Comparison of ENCODE assay signal across 9 cellular contexts in genomic region chr11:35170503-35170902, GRCh38. TPM values are rescaled to one million over a fixed set of nuclear protein-coding genes. Genes with fewer than 3 reads are reported as not detected.
DNase-seq lines count a peak whose midpoint lies in the region; ATAC-seq and TF ChIP-seq lines count a peak whose summit lies in the region.
"Had no signal": no experiment of that assay in that cellular context is flagged by ENCODE, and none has a peak within 500 bp of the region (broad histone marks: within the 10 kb centered on the region; RNA-seq: fewer than 3 reads in every experiment).

No MANE protein-coding gene starts in this region.

- no peaks in the 10 kb centered on the region for H3K27me3 Mint-ChIP-seq in activated T-cell treated with anti-CD3 and anti-CD28 coated beads, Interleukin-2, amount 50 U/mL, for 72 hours (ENCODE audit: low read depth)
- no peaks in the 10 kb centered on the region for H3K27me3 Mint-ChIP-seq in activated CD8-positive, alpha-beta T cell treated with anti-CD3 and anti-CD28 coated beads for 36 hours

- ATAC-seq in activated T-cell treated with anti-CD3 and anti-CD28 coated beads, Interleukin-2, amount 50 U/mL, for 72 hours (replicated peaks in 1 of 2), result no peak
- ATAC-seq in activated CD8-positive, alpha-beta T cell treated with anti-CD3 and anti-CD28 coated beads for 36 hours, result no peak

- H3K4me1 ChIP-seq in thyroid gland, result peaks cover 50 to 72% of the 10 kb centered on the region in 2 donors

- H3K27ac Mint-ChIP-seq in activated T-cell treated with anti-CD3 and anti-CD28 coated beads, Interleukin-2, amount 50 U/mL, for 72 hours, result peak overlapping the region; percentile 52
- H3K27ac Mint-ChIP-seq in activated CD8-positive, alpha-beta T cell treated with anti-CD3 and anti-CD28 coated beads for 36 hours, result peak overlapping the region; percentile 88

- no peak for TF ChIP-seq POLR2A in thyroid gland (IDR thresholded peaks at IDR 0.05)

- peaks cover 7 to 16% of the 10 kb centered on the region in 2 donors for H3K36me3 Mint-ChIP-seq in activated T-cell treated with anti-CD3 and anti-CD28 coated beads, Interleukin-2, amount 50 U/mL, for 72 hours (ENCODE audit: insufficient read depth in 2 of 2)
- H3K36me3 Mint-ChIP-seq in activated CD8-positive, alpha-beta T cell treated with anti-CD3 and anti-CD28 coated beads for 36 hours (ENCODE audit: low read depth), result peaks cover 73% of the 10 kb centered on the region

- no peaks in the 10 kb centered on the region for H3K9me3 Mint-ChIP-seq in activated T-cell treated with anti-CD3 and anti-CD28 coated beads, Interleukin-2, amount 50 U/mL, for 72 hours
- peaks cover 2% of the 10 kb centered on the region for H3K9me3 Mint-ChIP-seq in activated CD8-positive, alpha-beta T cell treated with anti-CD3 and anti-CD28 coated beads for 36 hours

- no peak for TF ChIP-seq CTCF in activated CD8-positive, alpha-beta T cell treated with anti-CD3 and anti-CD28 coated beads for 36 hours (IDR thresholded peaks at IDR 0.05)
- no peak for TF ChIP-seq CTCF in thyroid gland (IDR thresholded peaks at IDR 0.05)

- peak overlapping the region; percentile 12 to 40 (median 34) for H3K27ac ChIP-seq in thyroid gland

- no peaks in the 10 kb centered on the region for H3K27me3 ChIP-seq in thyroid gland

- peak overlapping the region in 1 of 2 donors; percentile 4 for H3K4me3 Mint-ChIP-seq in activated T-cell treated with anti-CD3 and anti-CD28 coated beads, Interleukin-2, amount 50 U/mL, for 72 hours
- no peak overlapping the region for H3K4me3 Mint-ChIP-seq in activated CD8-positive, alpha-beta T cell treated with anti-CD3 and anti-CD28 coated beads for 36 hours

- CTCF ChIA-PET in activated CD8-positive, alpha-beta T cell treated with anti-CD3 and anti-CD28 coated beads for 36 hours (lab: Charles Lee), result interaction anchor here (1.0 to 9.1 kb wide), 3 partner anchors 9 to 247 kb away, joined by 3 to 89 read pairs (median 3); no protein-coding TSS in a partner anchor

- no peak for DNase-seq in activated T-cell treated with anti-CD3 and anti-CD28 coated beads, Interleukin-2, amount 50 U/mL, for 72 hours
- DNase-seq in activated T-cell treated with anti-CD3 and anti-CD28 coated beads, Interleukin-2, amount 50 U/mL, for 48 hours, result no peak
- no peak for DNase-seq in activated CD8-positive, alpha-beta T cell treated with anti-CD3 and anti-CD28 coated beads for 36 hours
- peak; percentile 59 for DNase-seq in left kidney (ENCODE audit: low read depth, low spot score)
- no peak for DNase-seq in thyroid gland
- no peak for DNase-seq in hippocampal formation (lab: John Stamatoyannopoulos, UW)
- DNase-seq in NCI-H1092 (lab: John Stamatoyannopoulos, UW), result no peak
- no peak for DNase-seq in globus pallidus (ENCODE audit: low spot score)
- DNase-seq: KG1 had no signal

- POLR2A ChIA-PET in activated CD8-positive, alpha-beta T cell treated with anti-CD3 and anti-CD28 coated beads for 36 hours (lab: Charles Lee), result interaction anchor here (1.0 to 6.4 kb wide), 4 partner anchors 8 to 26 kb away, joined by 3 to 50 read pairs (median 8); no protein-coding TSS in a partner anchor

- no peak overlapping the region for H3K4me3 ChIP-seq in thyroid gland (replicated peaks in 1 of 3)

- H3K4me1 Mint-ChIP-seq in activated T-cell treated with anti-CD3 and anti-CD28 coated beads, Interleukin-2, amount 50 U/mL, for 72 hours (ENCODE audit: low read depth), result peaks cover 97% of the 10 kb centered on the region
- peaks cover 97% of the 10 kb centered on the region for H3K4me1 Mint-ChIP-seq in activated CD8-positive, alpha-beta T cell treated with anti-CD3 and anti-CD28 coated beads for 36 hours (ENCODE audit: low read depth)

- no peaks in the 10 kb centered on the region for H3K9me3 ChIP-seq in thyroid gland

- H3K36me3 ChIP-seq in thyroid gland, result no peaks in the 10 kb centered on the region

- intact Hi-C loops in activated CD8-positive, alpha-beta T cell treated with anti-CD3 and anti-CD28 coated beads for 36 hours (cut with micrococcal nuclease), result no loop called here
- intact Hi-C loops in thyroid gland (cut with DNase I), result no loop called here

- 35 to 55% methylated on average over 3 of the region's 3 CpGs for WGBS in thyroid gland, 2 donors

RNA-seq across cellular contexts. Expression of gene CD44, which starts 31.5 kb away (rescaled TPM):
- total RNA-seq in activated T-cell treated with anti-CD3 and anti-CD28 coated beads, Interleukin-2, amount 50 U/mL, for 72 hours, result 100 to 1,000 TPM; 385 to 504 TPM
- total RNA-seq in activated CD8-positive, alpha-beta T cell treated with anti-CD3 and anti-CD28 coated beads for 36 hours, result 100 to 1,000 TPM; 363 to 373 TPM
- total RNA-seq in thyroid gland, result 100 to 1,000 TPM; 164 to 302 (median 189) TPM
